1 cellular context compared by ENCODE assay signal in the genomic region with DNA sequence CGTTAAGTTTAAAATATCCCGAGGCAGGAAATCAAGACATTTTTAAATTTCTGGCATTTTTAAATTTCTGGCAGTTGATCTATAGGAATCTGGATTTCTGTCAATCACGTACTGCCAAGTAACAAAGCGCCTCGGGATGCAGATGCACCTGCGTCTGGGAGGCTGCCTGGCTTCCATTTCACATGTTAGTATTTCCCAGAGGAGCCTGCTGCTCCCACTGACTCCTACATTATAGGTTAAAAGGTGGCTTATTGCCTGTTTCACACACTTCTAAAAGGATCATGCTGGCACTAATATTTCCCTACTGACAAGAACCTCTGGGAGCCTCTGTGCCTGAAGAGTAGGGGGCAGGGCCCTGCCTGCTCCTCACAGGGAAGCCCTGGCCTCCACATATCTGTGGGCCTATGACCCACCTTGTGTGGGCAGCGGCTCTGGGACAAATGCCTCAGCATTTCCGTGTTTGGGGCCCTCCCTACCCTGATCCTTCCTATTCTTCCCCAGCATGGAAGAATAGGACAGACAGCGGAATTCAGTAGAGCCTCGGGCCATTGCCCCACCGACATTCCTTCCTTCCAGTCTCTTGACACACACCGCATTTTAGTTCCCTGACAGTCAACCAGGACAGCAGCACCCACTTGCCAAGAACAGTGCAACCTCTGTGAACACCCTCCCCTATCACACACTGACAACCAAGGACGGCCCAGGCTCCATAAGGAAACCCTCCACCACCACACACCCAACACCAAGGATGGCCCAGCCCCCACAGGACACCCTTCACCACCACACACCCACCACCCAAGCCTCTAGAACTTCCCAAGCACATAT.
TF ChIP-seq lines count a peak whose summit lies in the region.

No MANE protein-coding gene starts in this region.

TF ChIP-seq in H1, 55 proteins besides CTCF, POLR2A, EP300 and RAD21:
- TF ChIP-seq SP2 (IDR thresholded peaks at IDR 0.05; ENCODE audit: low read length), result no peak
- TF ChIP-seq, protein P1, sequence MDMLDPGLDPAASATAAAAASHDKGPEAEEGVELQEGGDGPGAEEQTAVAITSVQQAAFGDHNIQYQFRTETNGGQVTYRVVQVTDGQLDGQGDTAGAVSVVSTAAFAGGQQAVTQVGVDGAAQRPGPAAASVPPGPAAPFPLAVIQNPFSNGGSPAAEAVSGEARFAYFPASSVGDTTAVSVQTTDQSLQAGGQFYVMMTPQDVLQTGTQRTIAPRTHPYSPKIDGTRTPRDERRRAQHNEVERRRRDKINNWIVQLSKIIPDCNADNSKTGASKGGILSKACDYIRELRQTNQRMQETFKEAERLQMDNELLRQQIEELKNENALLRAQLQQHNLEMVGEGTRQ (IDR thresholded peaks at IDR 0.05; ENCODE audit: low read length), result no peak
- no peak for TF ChIP-seq YY1 (IDR thresholded peaks at IDR 0.05; ENCODE audit: low read depth, low read length)
- TF ChIP-seq CHD1 (IDR thresholded peaks at IDR 0.05; ENCODE audit: low read depth, low read length), result no peak
- no peak for TF ChIP-seq NANOG (IDR thresholded peaks at IDR 0.05; ENCODE audit: insufficient read depth, low read depth, low read length, poor library complexity, severe bottlenecking)
- TF ChIP-seq RFX5 (IDR thresholded peaks at IDR 0.05; ENCODE audit: borderline replicate concordance, low read depth, low read length), result no peak
- TF ChIP-seq JUN (IDR thresholded peaks at IDR 0.05; ENCODE audit: low read depth, low read length), result no peak
- no peak for TF ChIP-seq BRCA1 (IDR thresholded peaks at IDR 0.05; ENCODE audit: low read depth, low read length)
- no peak for TF ChIP-seq TAF7 (optimal IDR thresholded peaks at IDR 0.05; ENCODE audit: borderline replicate concordance, low read depth, low read length)
- TF ChIP-seq HDAC6 (IDR thresholded peaks at IDR 0.05; ENCODE audit: low read depth, low read length), result no peak
- TF ChIP-seq, protein P2, sequence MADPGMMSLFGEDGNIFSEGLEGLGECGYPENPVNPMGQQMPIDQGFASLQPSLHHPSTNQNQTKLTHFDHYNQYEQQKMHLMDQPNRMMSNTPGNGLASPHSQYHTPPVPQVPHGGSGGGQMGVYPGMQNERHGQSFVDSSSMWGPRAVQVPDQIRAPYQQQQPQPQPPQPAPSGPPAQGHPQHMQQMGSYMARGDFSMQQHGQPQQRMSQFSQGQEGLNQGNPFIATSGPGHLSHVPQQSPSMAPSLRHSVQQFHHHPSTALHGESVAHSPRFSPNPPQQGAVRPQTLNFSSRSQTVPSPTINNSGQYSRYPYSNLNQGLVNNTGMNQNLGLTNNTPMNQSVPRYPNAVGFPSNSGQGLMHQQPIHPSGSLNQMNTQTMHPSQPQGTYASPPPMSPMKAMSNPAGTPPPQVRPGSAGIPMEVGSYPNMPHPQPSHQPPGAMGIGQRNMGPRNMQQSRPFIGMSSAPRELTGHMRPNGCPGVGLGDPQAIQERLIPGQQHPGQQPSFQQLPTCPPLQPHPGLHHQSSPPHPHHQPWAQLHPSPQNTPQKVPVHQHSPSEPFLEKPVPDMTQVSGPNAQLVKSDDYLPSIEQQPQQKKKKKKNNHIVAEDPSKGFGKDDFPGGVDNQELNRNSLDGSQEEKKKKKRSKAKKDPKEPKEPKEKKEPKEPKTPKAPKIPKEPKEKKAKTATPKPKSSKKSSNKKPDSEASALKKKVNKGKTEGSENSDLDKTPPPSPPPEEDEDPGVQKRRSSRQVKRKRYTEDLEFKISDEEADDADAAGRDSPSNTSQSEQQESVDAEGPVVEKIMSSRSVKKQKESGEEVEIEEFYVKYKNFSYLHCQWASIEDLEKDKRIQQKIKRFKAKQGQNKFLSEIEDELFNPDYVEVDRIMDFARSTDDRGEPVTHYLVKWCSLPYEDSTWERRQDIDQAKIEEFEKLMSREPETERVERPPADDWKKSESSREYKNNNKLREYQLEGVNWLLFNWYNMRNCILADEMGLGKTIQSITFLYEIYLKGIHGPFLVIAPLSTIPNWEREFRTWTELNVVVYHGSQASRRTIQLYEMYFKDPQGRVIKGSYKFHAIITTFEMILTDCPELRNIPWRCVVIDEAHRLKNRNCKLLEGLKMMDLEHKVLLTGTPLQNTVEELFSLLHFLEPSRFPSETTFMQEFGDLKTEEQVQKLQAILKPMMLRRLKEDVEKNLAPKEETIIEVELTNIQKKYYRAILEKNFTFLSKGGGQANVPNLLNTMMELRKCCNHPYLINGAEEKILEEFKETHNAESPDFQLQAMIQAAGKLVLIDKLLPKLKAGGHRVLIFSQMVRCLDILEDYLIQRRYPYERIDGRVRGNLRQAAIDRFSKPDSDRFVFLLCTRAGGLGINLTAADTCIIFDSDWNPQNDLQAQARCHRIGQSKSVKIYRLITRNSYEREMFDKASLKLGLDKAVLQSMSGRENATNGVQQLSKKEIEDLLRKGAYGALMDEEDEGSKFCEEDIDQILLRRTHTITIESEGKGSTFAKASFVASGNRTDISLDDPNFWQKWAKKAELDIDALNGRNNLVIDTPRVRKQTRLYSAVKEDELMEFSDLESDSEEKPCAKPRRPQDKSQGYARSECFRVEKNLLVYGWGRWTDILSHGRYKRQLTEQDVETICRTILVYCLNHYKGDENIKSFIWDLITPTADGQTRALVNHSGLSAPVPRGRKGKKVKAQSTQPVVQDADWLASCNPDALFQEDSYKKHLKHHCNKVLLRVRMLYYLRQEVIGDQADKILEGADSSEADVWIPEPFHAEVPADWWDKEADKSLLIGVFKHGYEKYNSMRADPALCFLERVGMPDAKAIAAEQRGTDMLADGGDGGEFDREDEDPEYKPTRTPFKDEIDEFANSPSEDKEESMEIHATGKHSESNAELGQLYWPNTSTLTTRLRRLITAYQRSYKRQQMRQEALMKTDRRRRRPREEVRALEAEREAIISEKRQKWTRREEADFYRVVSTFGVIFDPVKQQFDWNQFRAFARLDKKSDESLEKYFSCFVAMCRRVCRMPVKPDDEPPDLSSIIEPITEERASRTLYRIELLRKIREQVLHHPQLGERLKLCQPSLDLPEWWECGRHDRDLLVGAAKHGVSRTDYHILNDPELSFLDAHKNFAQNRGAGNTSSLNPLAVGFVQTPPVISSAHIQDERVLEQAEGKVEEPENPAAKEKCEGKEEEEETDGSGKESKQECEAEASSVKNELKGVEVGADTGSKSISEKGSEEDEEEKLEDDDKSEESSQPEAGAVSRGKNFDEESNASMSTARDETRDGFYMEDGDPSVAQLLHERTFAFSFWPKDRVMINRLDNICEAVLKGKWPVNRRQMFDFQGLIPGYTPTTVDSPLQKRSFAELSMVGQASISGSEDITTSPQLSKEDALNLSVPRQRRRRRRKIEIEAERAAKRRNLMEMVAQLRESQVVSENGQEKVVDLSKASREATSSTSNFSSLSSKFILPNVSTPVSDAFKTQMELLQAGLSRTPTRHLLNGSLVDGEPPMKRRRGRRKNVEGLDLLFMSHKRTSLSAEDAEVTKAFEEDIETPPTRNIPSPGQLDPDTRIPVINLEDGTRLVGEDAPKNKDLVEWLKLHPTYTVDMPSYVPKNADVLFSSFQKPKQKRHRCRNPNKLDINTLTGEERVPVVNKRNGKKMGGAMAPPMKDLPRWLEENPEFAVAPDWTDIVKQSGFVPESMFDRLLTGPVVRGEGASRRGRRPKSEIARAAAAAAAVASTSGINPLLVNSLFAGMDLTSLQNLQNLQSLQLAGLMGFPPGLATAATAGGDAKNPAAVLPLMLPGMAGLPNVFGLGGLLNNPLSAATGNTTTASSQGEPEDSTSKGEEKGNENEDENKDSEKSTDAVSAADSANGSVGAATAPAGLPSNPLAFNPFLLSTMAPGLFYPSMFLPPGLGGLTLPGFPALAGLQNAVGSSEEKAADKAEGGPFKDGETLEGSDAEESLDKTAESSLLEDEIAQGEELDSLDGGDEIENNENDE (IDR thresholded peaks at IDR 0.05; ENCODE audit: insufficient replicate concordance, low read length), result no peak
- TF ChIP-seq SP1 (IDR thresholded peaks at IDR 0.05; ENCODE audit: low read depth, low read length), result no peak
TF ChIP-seq in H1: peak in this region for 0.
